14 cellular contexts compared by ENCODE assay signal in the genomic region with DNA sequence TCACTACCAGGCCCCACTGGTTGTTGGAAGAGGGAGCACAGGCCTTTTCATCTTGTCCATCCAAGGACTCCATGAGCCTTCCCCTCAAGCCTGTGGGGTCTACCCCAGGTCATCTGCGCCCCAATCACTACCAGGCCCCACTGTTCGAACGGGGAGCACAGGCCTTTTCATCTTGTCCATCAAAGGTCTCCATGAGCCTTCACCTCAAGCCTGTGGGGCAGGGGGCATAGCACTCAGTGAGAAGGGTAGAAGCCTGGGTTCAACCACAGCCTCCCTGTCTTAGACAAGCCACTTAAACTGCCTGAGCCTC.
"Had no signal": no experiment of that assay in that cellular context is flagged by ENCODE, and none has a peak within 500 bp of the region (broad histone marks: within the 10 kb centered on the region; RNA-seq: fewer than 3 reads in every experiment).

No MANE protein-coding gene starts in this region.

- ATAC-seq: activated T-cell treated with anti-CD3 and anti-CD28 coated beads, Interleukin-2, amount 50 U/mL, for 4 hours; esophagus mucosa; left colon; T-cell had no signal

- H3K4me3 ChIP-seq: adrenal gland, ovary, sigmoid colon had no signal

- DNase-seq: activated CD4-positive, alpha-beta T cell treated with anti-CD3 and anti-CD28 coated beads for 1 hour; activated CD4-positive, alpha-beta T cell treated with anti-CD3 and anti-CD28 coated beads, Interleukin-2, amount 50 U/mL, for 4 hours; activated effector memory CD4-positive, alpha-beta T cell treated with Interleukin-2 at 50 U/mL for 16 hours; activated naive CD4-positive, alpha-beta T cell treated with anti-CD3 and anti-CD28 coated beads, Interleukin-2, amount 50 U/mL, for 16 hours; activated T-cell treated with anti-CD3 and anti-CD28 coated beads, Interleukin-2, amount 50 U/mL, for 4 hours; left colon; mesendoderm; stimulated activated naive CD4-positive, alpha-beta T cell; T-cell; T-helper 9 cell had no signal

- H3K27me3 ChIP-seq: adrenal gland, ovary, sigmoid colon had no signal

- H3K36me3 ChIP-seq: adrenal gland, ovary, sigmoid colon had no signal

- H3K9me3 ChIP-seq: adrenal gland, ovary, sigmoid colon had no signal
